Comparison of ENCODE assay signal across 10 cellular contexts in the genomic region with DNA sequence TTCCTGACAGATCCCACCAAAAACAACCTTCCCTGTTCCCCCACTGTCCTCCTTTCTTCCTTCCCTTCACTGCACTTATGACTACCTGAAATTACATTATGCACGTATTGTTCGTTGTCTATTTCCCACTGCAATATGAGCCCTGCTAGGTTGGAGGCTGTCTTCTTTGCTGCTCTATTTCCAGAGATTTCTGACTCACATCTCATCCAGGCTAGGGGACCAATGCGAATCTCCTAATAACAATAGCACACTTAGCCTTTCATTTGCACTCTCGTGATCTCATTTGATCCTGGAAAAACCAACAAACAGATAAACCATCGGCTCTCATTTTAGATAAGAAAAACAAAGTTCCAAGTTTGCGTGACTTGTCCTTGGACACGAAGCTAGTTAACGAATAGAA. TPM values are rescaled to one million over a fixed set of nuclear protein-coding genes. Genes with fewer than 3 reads are reported as not detected.
DNase-seq lines count a peak whose midpoint lies in the region; ATAC-seq and TF ChIP-seq lines count a peak whose summit lies in the region.
"Had no signal": no experiment of that assay in that cellular context is flagged by ENCODE, and none has a peak within 500 bp of the region (broad histone marks: within the 10 kb centered on the region; RNA-seq: fewer than 3 reads in every experiment).

No MANE protein-coding gene starts in this region.

- H3K4me3 Mint-ChIP-seq in activated T-helper 1 cell treated with anti-CD3 and anti-CD28 coated beads, Interleukin-12 subunit alpha, Interleukin-12 subunit beta, Interleukin-2, Interleukin-4 antibody, amounts not matched to agents 30 ng/mL and 10 ng/mL and 1 ng/mL, durations not matched to agents 14 hours and 24 hours and 36 hours: peak overlapping the region; percentile 2

- WGBS in stomach, 5 donors: 26 to 63% (median 45%) methylated on average over 8 of the region's 8 CpGs

- H3K27ac Mint-ChIP-seq in activated T-helper 1 cell treated with anti-CD3 and anti-CD28 coated beads, Interleukin-12 subunit alpha, Interleukin-12 subunit beta, Interleukin-2, Interleukin-4 antibody, amounts not matched to agents 30 ng/mL and 10 ng/mL and 1 ng/mL, durations not matched to agents 14 hours and 24 hours and 36 hours: no peak overlapping the region

- intact Hi-C loops in activated T-helper 1 cell treated with anti-CD3 and anti-CD28 coated beads, Interleukin-12 subunit alpha, Interleukin-12 subunit beta, Interleukin-2, Interleukin-4 antibody, amounts not matched to agents 30 ng/mL and 10 ng/mL and 1 ng/mL, durations not matched to agents 14 hours and 24 hours and 36 hours (cut with micrococcal nuclease): loop anchor here (2.0 to 5.0 kb wide), 4 partner anchors 303 to 677 kb away; no protein-coding TSS in a partner anchor
- intact Hi-C loops in stomach (cut with DNase I; ENCODE audit: low total_unique reads): no loop called here

- H3K4me1 ChIP-seq in stomach: peaks cover 6 to 58% (median 39%) of the 10 kb centered on the region in 4 donors

- H3K27me3 Mint-ChIP-seq in activated T-helper 1 cell treated with anti-CD3 and anti-CD28 coated beads, Interleukin-12 subunit alpha, Interleukin-12 subunit beta, Interleukin-2, Interleukin-4 antibody, amounts not matched to agents 30 ng/mL and 10 ng/mL and 1 ng/mL, durations not matched to agents 14 hours and 24 hours and 36 hours (ENCODE audit: insufficient read depth): no peaks in the 10 kb centered on the region

- H3K9me3 Mint-ChIP-seq in activated T-helper 1 cell treated with anti-CD3 and anti-CD28 coated beads, Interleukin-12 subunit alpha, Interleukin-12 subunit beta, Interleukin-2, Interleukin-4 antibody, amounts not matched to agents 30 ng/mL and 10 ng/mL and 1 ng/mL, durations not matched to agents 14 hours and 24 hours and 36 hours: no peaks in the 10 kb centered on the region

- no peak overlapping the region for H3K4me3 ChIP-seq in fibroblast of the aortic adventitia (ENCODE audit: low read depth, low read length)
- H3K4me3 ChIP-seq in stomach: peak overlapping the region in 3 of 4 donors; percentile 1 to 51 (median 43)

- no peak for TF ChIP-seq CTCF in fibroblast of the aortic adventitia (IDR thresholded peaks at IDR 0.05; ENCODE audit: insufficient read depth, low read length)
- TF ChIP-seq CTCF in stomach (IDR thresholded peaks at IDR 0.05): no peak

- H3K27ac ChIP-seq in stomach: peak overlapping the region in 4 of 5 donors; percentile 98 to 100 (median 100)

- no peaks in the 10 kb centered on the region for H3K36me3 ChIP-seq in stomach
- H3K36me3 ChIP-seq: cardiac muscle cell had no signal

- peak; percentile 3 for DNase-seq in NCI-H2107 treated with DMSO at 0.1 percent for 48 hours (lab: John Stamatoyannopoulos, UW; ENCODE audit: unreplicated experiment)
- no peak for DNase-seq in NCI-H2107 (lab: John Stamatoyannopoulos, UW)
- DNase-seq in activated T-helper 1 cell treated with anti-CD3 and anti-CD28 coated beads, Interleukin-12 subunit alpha, Interleukin-12 subunit beta, Interleukin-2, Interleukin-4 antibody, amounts not matched to agents 30 ng/mL and 10 ng/mL and 1 ng/mL, durations not matched to agents 14 hours and 24 hours and 36 hours (ENCODE audit: low spot score): no peak
- peak; percentile 59 for DNase-seq in fibroblast of the aortic adventitia (ENCODE audit: low read depth)
- no peak for DNase-seq in stomach
- no peak for DNase-seq in NCI-H1930 (lab: John Stamatoyannopoulos, UW)
- DNase-seq in NCI-H1417 (lab: John Stamatoyannopoulos, UW): no peak
- DNase-seq: NCI-H1436 treated with DMSO at 0.1 percent for 48 hours had no signal

- no peak for ATAC-seq in HG03457 (IDR thresholded peaks at IDR 0.05; ENCODE audit: unreplicated experiment)

- no peaks in the 10 kb centered on the region for H3K9me3 ChIP-seq in stomach

- H3K4me1 Mint-ChIP-seq in activated T-helper 1 cell treated with anti-CD3 and anti-CD28 coated beads, Interleukin-12 subunit alpha, Interleukin-12 subunit beta, Interleukin-2, Interleukin-4 antibody, amounts not matched to agents 30 ng/mL and 10 ng/mL and 1 ng/mL, durations not matched to agents 14 hours and 24 hours and 36 hours (ENCODE audit: low read depth): peaks cover 25% of the 10 kb centered on the region

- TF ChIP-seq POLR2A in stomach (IDR thresholded peaks at IDR 0.05): no peak

- H3K36me3 Mint-ChIP-seq in activated T-helper 1 cell treated with anti-CD3 and anti-CD28 coated beads, Interleukin-12 subunit alpha, Interleukin-12 subunit beta, Interleukin-2, Interleukin-4 antibody, amounts not matched to agents 30 ng/mL and 10 ng/mL and 1 ng/mL, durations not matched to agents 14 hours and 24 hours and 36 hours (ENCODE audit: low read depth): peaks cover 2% of the 10 kb centered on the region

- H3K27me3 ChIP-seq in stomach: no peaks in the 10 kb centered on the region
- H3K27me3 ChIP-seq: cardiac muscle cell had no signal

- TF ChIP-seq EP300 in stomach (IDR thresholded peaks at IDR 0.05): no peak

RNA-seq across cellular contexts. Expression of gene ZNF438, which starts 1.4 kb away (rescaled TPM):
- total RNA-seq in activated T-helper 1 cell treated with anti-CD3 and anti-CD28 coated beads, Interleukin-12 subunit alpha, Interleukin-12 subunit beta, Interleukin-2, Interleukin-4 antibody, amounts not matched to agents 30 ng/mL and 10 ng/mL and 1 ng/mL, durations not matched to agents 14 hours and 24 hours and 36 hours: 2.4 and 2.6 TPM in 2 replicates
- 2.9 and 8.0 TPM in 2 replicates for total RNA-seq in fibroblast of the aortic adventitia (ENCODE audit: low replicate concordance)
- 10 to 100 TPM in 1 of 5 donors, 1 to 10 TPM in 3, not detected in 1; 3.5 to 37.9 (median 4.5) TPM for total RNA-seq in stomach
- polyA plus RNA-seq in stomach: 1 to 10 TPM; 3.8 to 6.7 (median 5.4) TPM

Comparison
In these comparisons a context has a peak if more than half of its experiments do, and no peak if none do; other contexts are left out.
1. DNase-seq: peak in NCI-H2107 treated with DMSO at 0.1 percent for 48 hours (single experiment) and fibroblast of the aortic adventitia (single experiment); none in NCI-H2107 (single experiment), activated T-helper 1 cell treated with anti-CD3 and anti-CD28 coated beads, Interleukin-12 subunit alpha, Interleukin-12 subunit beta, Interleukin-2, Interleukin-4 antibody, amounts not matched to agents 30 ng/mL and 10 ng/mL and 1 ng/mL, durations not matched to agents 14 hours and 24 hours and 36 hours (single experiment), stomach (single experiment), NCI-H1930 (0 of 2) and NCI-H1417 (0 of 3).